Comparison of ENCODE assay signal across 10 cellular contexts in the genomic region with DNA sequence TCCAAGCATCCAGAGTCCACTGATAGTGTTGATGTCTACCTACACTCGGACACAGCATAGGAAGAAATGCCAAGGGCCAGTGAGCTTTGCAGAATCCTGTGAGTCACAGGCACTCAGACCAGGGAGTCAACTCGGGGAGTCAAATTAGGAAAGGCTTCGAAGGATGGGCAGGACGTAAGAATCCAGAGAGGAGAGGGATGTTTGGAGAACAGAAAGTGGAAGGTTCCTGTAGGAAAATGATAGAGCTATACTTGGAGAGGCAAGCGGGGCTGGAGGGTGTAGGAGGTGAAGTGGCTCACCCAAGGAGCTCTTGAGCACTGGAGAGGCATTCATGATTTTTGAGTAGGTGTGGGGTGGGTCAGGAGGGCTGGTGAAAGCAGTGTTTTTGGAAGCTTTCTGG. TPM values are rescaled to one million over a fixed set of nuclear protein-coding genes. Genes with fewer than 3 reads are reported as not detected.
DNase-seq lines count a peak whose midpoint lies in the region; ATAC-seq and TF ChIP-seq lines count a peak whose summit lies in the region.
"Had no signal": no experiment of that assay in that cellular context is flagged by ENCODE, and none has a peak within 500 bp of the region (broad histone marks: within the 10 kb centered on the region; RNA-seq: fewer than 3 reads in every experiment).

No MANE protein-coding gene starts in this region.

- no TSS peak for BruUV-seq in MCF 10A (replicated peaks; lab: Mats Ljungman, UMichigan)

- H3K27ac ChIP-seq in temporal lobe (ENCODE audit: low read depth, low read length): peak overlapping the region; percentile 47

- no peaks in the 10 kb centered on the region for H3K9me3 Mint-ChIP-seq in MCF 10A (ENCODE audit: unreplicated experiment)

- H3K27me3 Mint-ChIP-seq in MCF 10A (ENCODE audit: insufficient read depth, unreplicated experiment): no peaks in the 10 kb centered on the region

- DNase-seq in HK-2 (ENCODE audit: unreplicated experiment) (peak; percentile 30), MCF 10A (ENCODE audit: unreplicated experiment) (peak; percentile 49), islet precursor cell (peak; percentile 53), LoVo (ENCODE audit: low spot score) (no peak), head of caudate nucleus (no peak)
- DNase-seq: NCI-H2227 treated with DMSO at 0.1 percent for 48 hours had no signal

- TF ChIP-seq CTCF in MCF 10A (IDR thresholded peaks at IDR 0.05; ENCODE audit: unreplicated experiment): no peak

- POLR2A ChIA-PET in MCF 10A (lab: Yijun Ruan, JAX): interaction anchor here (1.0 to 1.5 kb wide), 4 partner anchors 9 to 47 kb away, joined by 3 to 6 read pairs (median 3); no protein-coding TSS in a partner anchor

- no peak overlapping the region for H3K27ac Mint-ChIP-seq in MCF 10A (ENCODE audit: low read depth, unreplicated experiment)

- intact Hi-C loops in MCF 10A (cut with micrococcal nuclease): loop anchor here (5.0 kb wide), 1 partner anchor 518 kb away; the partner anchor contains the start of gene TCAF1
- intact Hi-C loops in head of caudate nucleus (cut with DNase I): no loop called here

- no peak overlapping the region for H3K4me3 Mint-ChIP-seq in MCF 10A (ENCODE audit: unreplicated experiment)

- ATAC-seq in GM21717 (IDR thresholded peaks at IDR 0.05; ENCODE audit: unreplicated experiment): no peak
- ATAC-seq in HG03565 (IDR thresholded peaks at IDR 0.05; ENCODE audit: unreplicated experiment): no peak

- CTCF ChIA-PET in MCF 10A (lab: Yijun Ruan, JAX): interaction anchor here (0.7 to 1.6 kb wide), 6 partner anchors 12 to 144 kb away, joined by 3 to 7 read pairs (median 4); no protein-coding TSS in a partner anchor

- peaks cover 24% of the 10 kb centered on the region for H3K36me3 Mint-ChIP-seq in MCF 10A (ENCODE audit: insufficient read depth, unreplicated experiment)

- H3K4me1 Mint-ChIP-seq in MCF 10A (ENCODE audit: insufficient read depth, unreplicated experiment): peaks cover 19% of the 10 kb centered on the region

RNA-seq across cellular contexts. Expression of gene ZYX, which starts 3.0 kb away (rescaled TPM):
- total RNA-seq in MCF 10A (2022): 168 and 260 TPM in 2 replicates
- 10.6 TPM for total RNA-seq in temporal lobe

RNA-seq across cellular contexts. Expression of gene FAM131B, which starts 21.6 kb away (rescaled TPM):
- total RNA-seq in MCF 10A (2022): 0.19 and 0.25 TPM in 2 replicates
- 79.7 TPM for total RNA-seq in temporal lobe

RNA-seq across cellular contexts. Expression of gene EPHA1, which starts 24.5 kb away (rescaled TPM):
- total RNA-seq in MCF 10A (2022) (0.89 and 1.2 TPM in 2 replicates), temporal lobe (0.49 TPM)

RNA-seq across cellular contexts. Expression of gene TAS2R60, which starts 59.1 kb away (rescaled TPM):
- not detected in 2 replicates for total RNA-seq in MCF 10A (2022)
- 0.25 TPM for total RNA-seq in temporal lobe
- total RNA-seq: T-helper 1 cell treated with Interleukin-12 subunit alpha and Interleukin-12 subunit beta and Interleukin-4 antibody, amounts not matched to agents 30 ng/mL and 1 ng/mL, for 36 hours had no signal

Comparison
In these comparisons a context has a peak if more than half of its experiments do, and no peak if none do; other contexts are left out.
1. DNase-seq: peak in HK-2 (single experiment), MCF 10A (single experiment) and islet precursor cell (single experiment); none in LoVo (single experiment) and head of caudate nucleus (0 of 42).
2. RNA of gene ZYX, which starts 3.0 kb away (total RNA-seq): 168 to 260 TPM in MCF 10A; 10.6 TPM in temporal lobe (single experiment); every median in the first group is over 10 times any median in the second.
3. RNA of gene FAM131B, which starts 21.6 kb away (total RNA-seq): 79.7 TPM in temporal lobe (single experiment); 0.19 to 0.25 TPM in MCF 10A; every median in the first group is over 10 times any median in the second.